10 cellular contexts compared by ENCODE assay signal in the genomic region with DNA sequence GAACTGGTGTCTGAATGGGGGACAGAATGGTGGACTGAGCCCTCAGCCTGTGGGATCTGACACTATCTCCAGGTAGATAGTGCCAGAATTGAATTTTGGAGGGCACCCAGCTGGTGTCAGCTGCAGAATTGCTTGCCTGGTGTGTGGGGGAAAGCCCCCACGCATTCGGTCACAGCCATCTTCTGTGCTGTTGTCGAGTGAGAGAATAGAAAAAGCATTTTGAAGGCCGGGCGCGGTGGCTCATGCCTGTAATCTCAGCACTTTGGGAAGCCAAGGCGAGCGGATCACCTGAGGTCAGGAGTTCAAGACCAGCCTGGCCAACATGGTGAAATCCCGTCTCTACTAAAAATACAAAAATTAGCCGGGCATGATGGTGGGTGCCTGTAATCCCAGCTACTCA. TPM values are rescaled to one million over a fixed set of nuclear protein-coding genes. Genes with fewer than 3 reads are reported as not detected.
A peak's percentile ranks its signal among the peaks of the same experiment; 100 is the strongest.
DNase-seq lines count a peak whose midpoint lies in the region; ATAC-seq and TF ChIP-seq lines count a peak whose summit lies in the region.
"Not testable (repeated sequence)": the region's sequence is repeated elsewhere in the genome, so short reads cannot be mapped to it uniquely, and the experiment has no call there.
"Had no signal": no experiment of that assay in that cellular context is flagged by ENCODE, and none has a peak within 500 bp of the region (broad histone marks: within the 10 kb centered on the region; RNA-seq: fewer than 3 reads in every experiment).

No MANE protein-coding gene starts in this region.

- POLR2A ChIA-PET in activated CD8-positive, alpha-beta T cell treated with anti-CD3 and anti-CD28 coated beads, Interleukin-2, amount 10 ng/mL, durations not matched to agents 7 days and 5 days (lab: Charles Lee): interaction anchor here (11.6 kb wide), 1 partner anchor 46 kb away, joined by 139 read pairs; the partner anchor contains the start of gene PAIP2
- POLR2A ChIA-PET in activated naive CD8-positive, alpha-beta T cell treated with anti-CD3 and anti-CD28 coated beads, Interleukin-2, amount 10 ng/mL, durations not matched to agents 7 days and 5 days (lab: Charles Lee): interaction anchor here (2.2 to 9.1 kb wide), 2 partner anchors 46 to 93 kb away, joined by 9 to 105 read pairs; partner anchors contain the start of genes MATR3 and PAIP2
- POLR2A ChIA-PET in naive thymus-derived CD8-positive, alpha-beta T cell (lab: Charles Lee): interaction anchor here (2.0 kb wide), 1 partner anchor 45 kb away, joined by 6 read pairs; the partner anchor contains the start of gene PAIP2

- H3K4me1 ChIP-seq in DND-41 (ENCODE audit: insufficient read depth, low read length): peaks cover 85% of the 10 kb centered on the region
- peaks cover 74% of the 10 kb centered on the region for H3K4me1 ChIP-seq in Loucy (ENCODE audit: insufficient read depth, low read length, poor library complexity, severe bottlenecking)

- peaks cover 66% of the 10 kb centered on the region for H3K79me2 ChIP-seq in DND-41 (ENCODE audit: insufficient read depth, low read length)
- H3K79me2 ChIP-seq in Loucy (ENCODE audit: insufficient read depth, low read length): peaks cover 77% of the 10 kb centered on the region

- peak overlapping the region; percentile 87 for H3K9ac ChIP-seq in DND-41 (ENCODE audit: low read depth, low read length)
- peak overlapping the region; percentile 99 for H3K9ac ChIP-seq in Loucy (ENCODE audit: low read depth, low read length, poor library complexity, severe bottlenecking)

- not testable (repeated sequence) for ATAC-seq in DND-41 (ENCODE audit: insufficient read depth, low read depth); activated CD8-positive, alpha-beta T cell treated with anti-CD3 and anti-CD28 coated beads, Interleukin-2, amount 10 ng/mL, durations not matched to agents 7 days and 5 days; activated naive CD8-positive, alpha-beta T cell treated with anti-CD3 and anti-CD28 coated beads, Interleukin-2, amount 10 ng/mL, durations not matched to agents 7 days and 5 days (ENCODE audit: low read depth); naive thymus-derived CD8-positive, alpha-beta T cell; stimulated activated effector memory CD8-positive, alpha-beta T cell treated with anti-CD3 and anti-CD28 coated beads, Interleukin-12 subunit alpha, Interleukin-12 subunit beta, amount 100 ng/mL, for 72 hours

- H3K9me2 ChIP-seq in Loucy (replicated peaks; ENCODE audit: low read depth, low read length): not testable (repeated sequence)

- H3K9me3 ChIP-seq in DND-41 (ENCODE audit: insufficient read depth, low read length, severe bottlenecking); Loucy (ENCODE audit: insufficient read depth, low read depth, low read length): not testable (repeated sequence)

- DNase-seq in DND-41; activated CD8-positive, alpha-beta T cell treated with anti-CD3 and anti-CD28 coated beads, Interleukin-2, amount 10 ng/mL, durations not matched to agents 7 days and 5 days; naive thymus-derived CD8-positive, alpha-beta T cell; stimulated activated effector memory CD8-positive, alpha-beta T cell treated with anti-CD3 and anti-CD28 coated beads, Interleukin-12 subunit alpha, Interleukin-12 subunit beta, amount 100 ng/mL, for 72 hours (ENCODE audit: low spot score in 2 of 2): not testable (repeated sequence)
- DNase-seq in activated naive CD8-positive, alpha-beta T cell treated with anti-CD3 and anti-CD28 coated beads, Interleukin-2, amount 10 ng/mL, durations not matched to agents 7 days and 5 days: peak; percentile 15

- H3K4me1 Mint-ChIP-seq in T-helper 1 cell treated with Interleukin-12 subunit alpha and Interleukin-12 subunit beta and Interleukin-4 antibody, amounts not matched to agents 30 μg/mL and 1 μg/mL, for 36 hours (ENCODE audit: low read depth): peaks cover 60% of the 10 kb centered on the region
- peaks cover 81% of the 10 kb centered on the region for H3K4me1 Mint-ChIP-seq in activated CD8-positive, alpha-beta T cell treated with anti-CD3 and anti-CD28 coated beads, Interleukin-2, amount 10 ng/mL, durations not matched to agents 7 days and 5 days (ENCODE audit: low read depth)
- H3K4me1 Mint-ChIP-seq in activated naive CD8-positive, alpha-beta T cell treated with anti-CD3 and anti-CD28 coated beads, Interleukin-2, amount 10 ng/mL, durations not matched to agents 7 days and 5 days: peaks cover 69% of the 10 kb centered on the region
- peaks cover 28 to 80% (median 63%) of the 10 kb centered on the region in 4 donors for H3K4me1 Mint-ChIP-seq in naive thymus-derived CD8-positive, alpha-beta T cell
- peaks cover 71% of the 10 kb centered on the region for H3K4me1 Mint-ChIP-seq in stimulated activated effector memory CD8-positive, alpha-beta T cell treated with anti-CD3 and anti-CD28 coated beads, Interleukin-12 subunit alpha, Interleukin-12 subunit beta, amount 100 ng/mL, for 72 hours

- H4K20me1 ChIP-seq in DND-41 (ENCODE audit: insufficient read depth, low read length) (peaks cover 24% of the 10 kb centered on the region), Loucy (ENCODE audit: insufficient read depth, low read length, poor library complexity, severe bottlenecking) (peaks cover 45% of the 10 kb centered on the region)

- peaks cover 31% of the 10 kb centered on the region for H3K36me3 ChIP-seq in DND-41 (ENCODE audit: insufficient read depth, low read length)
- H3K36me3 ChIP-seq in Loucy (ENCODE audit: insufficient read depth, low read length): not testable (repeated sequence)

- H3K4me2 ChIP-seq in DND-41 (ENCODE audit: insufficient read depth, low read length) (peak overlapping the region; percentile 96), Loucy (ENCODE audit: low read depth, low read length, poor library complexity, severe bottlenecking) (peak overlapping the region; percentile 87)

- H3K4me3 ChIP-seq in DND-41 (ENCODE audit: low read depth in 1 of 2, low read length in 2 of 2) (peak overlapping the region in 1 of 2 experiments; percentile 65; a peak in 2 of 4 replicates), Loucy (ENCODE audit: low read length, poor library complexity, severe bottlenecking) (peak overlapping the region; percentile 96)

- peak overlapping the region; percentile 96 for H3K27ac ChIP-seq in 22Rv1
- H3K27ac ChIP-seq in DND-41 (ENCODE audit: low read length): peak overlapping the region; percentile 99

- H3K36me3 Mint-ChIP-seq in T-helper 1 cell treated with Interleukin-12 subunit alpha and Interleukin-12 subunit beta and Interleukin-4 antibody, amounts not matched to agents 30 μg/mL and 1 μg/mL, for 36 hours (ENCODE audit: low read depth): peaks cover 14% of the 10 kb centered on the region
- peaks cover 12% of the 10 kb centered on the region for H3K36me3 Mint-ChIP-seq in activated CD8-positive, alpha-beta T cell treated with anti-CD3 and anti-CD28 coated beads, Interleukin-2, amount 10 ng/mL, durations not matched to agents 7 days and 5 days (ENCODE audit: low read depth)
- H3K36me3 Mint-ChIP-seq in activated naive CD8-positive, alpha-beta T cell treated with anti-CD3 and anti-CD28 coated beads, Interleukin-2, amount 10 ng/mL, durations not matched to agents 7 days and 5 days; naive thymus-derived CD8-positive, alpha-beta T cell: not testable (repeated sequence)
- H3K36me3 Mint-ChIP-seq in stimulated activated effector memory CD8-positive, alpha-beta T cell treated with anti-CD3 and anti-CD28 coated beads, Interleukin-12 subunit alpha, Interleukin-12 subunit beta, amount 100 ng/mL, for 72 hours: peaks cover 25% of the 10 kb centered on the region

- TF ChIP-seq CTCF in 22Rv1 (IDR thresholded peaks at IDR 0.05); DND-41 (IDR thresholded peaks at IDR 0.05; ENCODE audit: borderline replicate concordance, extremely low read depth, low read length, poor library complexity, severe bottlenecking); Loucy (conservative IDR thresholded peaks at IDR 0.05; ENCODE audit: low read length): not testable (repeated sequence)

- H2AFZ ChIP-seq in DND-41 (ENCODE audit: low read depth, low read length); Loucy (ENCODE audit: low read length): not testable (repeated sequence)

- not testable (repeated sequence) for H3K27me3 ChIP-seq in DND-41 (ENCODE audit: insufficient read depth, low read length, poor library complexity); Loucy (ENCODE audit: insufficient read depth, low read length, poor library complexity, severe bottlenecking)

- not testable (repeated sequence) for H3F3A ChIP-seq in Loucy (ENCODE audit: low read depth)

- not testable (repeated sequence) for H3K27me3 Mint-ChIP-seq in T-helper 1 cell treated with Interleukin-12 subunit alpha and Interleukin-12 subunit beta and Interleukin-4 antibody, amounts not matched to agents 30 μg/mL and 1 μg/mL, for 36 hours (ENCODE audit: low read depth); activated CD8-positive, alpha-beta T cell treated with anti-CD3 and anti-CD28 coated beads, Interleukin-2, amount 10 ng/mL, durations not matched to agents 7 days and 5 days (ENCODE audit: low read depth); activated naive CD8-positive, alpha-beta T cell treated with anti-CD3 and anti-CD28 coated beads, Interleukin-2, amount 10 ng/mL, durations not matched to agents 7 days and 5 days; naive thymus-derived CD8-positive, alpha-beta T cell

- not testable (repeated sequence) for H3K9me3 Mint-ChIP-seq in T-helper 1 cell treated with Interleukin-12 subunit alpha and Interleukin-12 subunit beta and Interleukin-4 antibody, amounts not matched to agents 30 μg/mL and 1 μg/mL, for 36 hours; activated CD8-positive, alpha-beta T cell treated with anti-CD3 and anti-CD28 coated beads, Interleukin-2, amount 10 ng/mL, durations not matched to agents 7 days and 5 days (ENCODE audit: insufficient read depth); activated naive CD8-positive, alpha-beta T cell treated with anti-CD3 and anti-CD28 coated beads, Interleukin-2, amount 10 ng/mL, durations not matched to agents 7 days and 5 days; naive thymus-derived CD8-positive, alpha-beta T cell; stimulated activated effector memory CD8-positive, alpha-beta T cell treated with anti-CD3 and anti-CD28 coated beads, Interleukin-12 subunit alpha, Interleukin-12 subunit beta, amount 100 ng/mL, for 72 hours

- CTCF ChIA-PET in activated CD8-positive, alpha-beta T cell treated with anti-CD3 and anti-CD28 coated beads, Interleukin-2, amount 10 ng/mL, durations not matched to agents 7 days and 5 days (lab: Charles Lee): interaction anchor here (0.7 to 2.5 kb wide), 4 partner anchors 15 to 98 kb away, joined by 3 to 11 read pairs (median 4); partner anchors contain the start of genes PAIP2 and SPATA24

- H3K27ac Mint-ChIP-seq in T-helper 1 cell treated with Interleukin-12 subunit alpha and Interleukin-12 subunit beta and Interleukin-4 antibody, amounts not matched to agents 30 μg/mL and 1 μg/mL, for 36 hours: peak overlapping the region; percentile 98
- peak overlapping the region; percentile 80 for H3K27ac Mint-ChIP-seq in activated CD8-positive, alpha-beta T cell treated with anti-CD3 and anti-CD28 coated beads, Interleukin-2, amount 10 ng/mL, durations not matched to agents 7 days and 5 days
- H3K27ac Mint-ChIP-seq in activated naive CD8-positive, alpha-beta T cell treated with anti-CD3 and anti-CD28 coated beads, Interleukin-2, amount 10 ng/mL, durations not matched to agents 7 days and 5 days: peak overlapping the region; percentile 69
- H3K27ac Mint-ChIP-seq in naive thymus-derived CD8-positive, alpha-beta T cell: peak overlapping the region in 9 of 10 donors; percentile 27 to 96 (median 70)
- H3K27ac Mint-ChIP-seq in stimulated activated effector memory CD8-positive, alpha-beta T cell treated with anti-CD3 and anti-CD28 coated beads, Interleukin-12 subunit alpha, Interleukin-12 subunit beta, amount 100 ng/mL, for 72 hours: peak overlapping the region; percentile 97

- not testable (repeated sequence) for H3K4me3 Mint-ChIP-seq in T-helper 1 cell treated with Interleukin-12 subunit alpha and Interleukin-12 subunit beta and Interleukin-4 antibody, amounts not matched to agents 30 μg/mL and 1 μg/mL, for 36 hours; activated CD8-positive, alpha-beta T cell treated with anti-CD3 and anti-CD28 coated beads, Interleukin-2, amount 10 ng/mL, durations not matched to agents 7 days and 5 days; activated naive CD8-positive, alpha-beta T cell treated with anti-CD3 and anti-CD28 coated beads, Interleukin-2, amount 10 ng/mL, durations not matched to agents 7 days and 5 days; stimulated activated effector memory CD8-positive, alpha-beta T cell treated with anti-CD3 and anti-CD28 coated beads, Interleukin-12 subunit alpha, Interleukin-12 subunit beta, amount 100 ng/mL, for 72 hours
- H3K4me3 Mint-ChIP-seq in naive thymus-derived CD8-positive, alpha-beta T cell: peak overlapping the region in 1 of 10 donors; percentile 8

RNA-seq across cellular contexts. Expression of gene MZB1, which starts 2.8 kb away (rescaled TPM):
- 10 to 100 TPM; 19.0 to 19.9 TPM for total RNA-seq in activated CD8-positive, alpha-beta T cell treated with anti-CD3 and anti-CD28 coated beads, Interleukin-2, amount 10 ng/mL, durations not matched to agents 7 days and 5 days
- total RNA-seq in activated naive CD8-positive, alpha-beta T cell treated with anti-CD3 and anti-CD28 coated beads, Interleukin-2, amount 10 ng/mL, durations not matched to agents 7 days and 5 days: 10 to 100 TPM; 21.8 to 22.6 TPM
- 1 to 10 TPM; 2.2 to 2.5 TPM for total RNA-seq in naive thymus-derived CD8-positive, alpha-beta T cell
- under 1 TPM in 2 of 3 donors, not detected in 1; 0.37 to 0.84 TPM for polyA plus RNA-seq in naive thymus-derived CD8-positive, alpha-beta T cell
- polyA plus RNA-seq: AG04450 had no signal

RNA-seq across cellular contexts. Expression of gene SLC23A1, which starts 3.9 kb away (rescaled TPM):
- total RNA-seq in activated CD8-positive, alpha-beta T cell treated with anti-CD3 and anti-CD28 coated beads, Interleukin-2, amount 10 ng/mL, durations not matched to agents 7 days and 5 days: 1 to 10 TPM; 1.2 to 1.5 TPM
- 1 to 10 TPM; 1.3 to 1.8 TPM for total RNA-seq in activated naive CD8-positive, alpha-beta T cell treated with anti-CD3 and anti-CD28 coated beads, Interleukin-2, amount 10 ng/mL, durations not matched to agents 7 days and 5 days
- total RNA-seq in naive thymus-derived CD8-positive, alpha-beta T cell: under 1 TPM in 1 of 2 experiments, not detected in 1; 0.34 TPM
- polyA plus RNA-seq in naive thymus-derived CD8-positive, alpha-beta T cell: under 1 TPM in 1 of 3 donors, not detected in 2; 0.15 TPM
- total RNA-seq: NCI-H460 had no signal
- polyA plus RNA-seq: AG04450 had no signal

RNA-seq across cellular contexts. Expression of gene PROB1, which starts 7.9 kb away (rescaled TPM):
- total RNA-seq in activated CD8-positive, alpha-beta T cell treated with anti-CD3 and anti-CD28 coated beads, Interleukin-2, amount 10 ng/mL, durations not matched to agents 7 days and 5 days: 1 to 10 TPM; 5.2 to 6.2 TPM
- 1 to 10 TPM; 4.1 to 4.3 TPM for total RNA-seq in activated naive CD8-positive, alpha-beta T cell treated with anti-CD3 and anti-CD28 coated beads, Interleukin-2, amount 10 ng/mL, durations not matched to agents 7 days and 5 days
- total RNA-seq in naive thymus-derived CD8-positive, alpha-beta T cell: under 1 TPM; 0.75 to 0.88 TPM
- under 1 TPM; 0.03 to 0.32 (median 0.11) TPM for polyA plus RNA-seq in naive thymus-derived CD8-positive, alpha-beta T cell

RNA-seq across cellular contexts. Expression of gene SPATA24, which starts 16.9 kb away (rescaled TPM):
- 1 to 10 TPM; 3.8 to 4.0 TPM for total RNA-seq in activated CD8-positive, alpha-beta T cell treated with anti-CD3 and anti-CD28 coated beads, Interleukin-2, amount 10 ng/mL, durations not matched to agents 7 days and 5 days
- 1 to 10 TPM; 6.3 to 6.4 TPM for total RNA-seq in activated naive CD8-positive, alpha-beta T cell treated with anti-CD3 and anti-CD28 coated beads, Interleukin-2, amount 10 ng/mL, durations not matched to agents 7 days and 5 days
- total RNA-seq in naive thymus-derived CD8-positive, alpha-beta T cell: 1 to 10 TPM; 4.4 to 4.6 TPM
- 1 to 10 TPM; 2.9 to 8.7 (median 4.3) TPM for polyA plus RNA-seq in naive thymus-derived CD8-positive, alpha-beta T cell

RNA-seq across cellular contexts. Expression of gene PAIP2, which starts 45.3 kb away (rescaled TPM):
- 10 to 100 TPM; 90.7 to 93.5 TPM for total RNA-seq in activated CD8-positive, alpha-beta T cell treated with anti-CD3 and anti-CD28 coated beads, Interleukin-2, amount 10 ng/mL, durations not matched to agents 7 days and 5 days
- 100 to 1,000 TPM; 108 to 118 TPM for total RNA-seq in activated naive CD8-positive, alpha-beta T cell treated with anti-CD3 and anti-CD28 coated beads, Interleukin-2, amount 10 ng/mL, durations not matched to agents 7 days and 5 days
- 100 to 1,000 TPM; 129 to 150 TPM for total RNA-seq in naive thymus-derived CD8-positive, alpha-beta T cell
- 100 to 1,000 TPM; 359 to 455 (median 406) TPM for polyA plus RNA-seq in naive thymus-derived CD8-positive, alpha-beta T cell

Comparison
In these comparisons a context has a peak if more than half of its experiments do, and no peak if none do; other contexts are left out.
1. RNA of gene MZB1, which starts 2.8 kb away (total RNA-seq): 21.8 to 22.6 TPM in activated naive CD8-positive, alpha-beta T cell treated with anti-CD3 and anti-CD28 coated beads, Interleukin-2, amount 10 ng/mL, durations not matched to agents 7 days and 5 days and 19.0 to 19.9 TPM in activated CD8-positive, alpha-beta T cell treated with anti-CD3 and anti-CD28 coated beads, Interleukin-2, amount 10 ng/mL, durations not matched to agents 7 days and 5 days; 2.2 to 2.5 TPM in naive thymus-derived CD8-positive, alpha-beta T cell; every median in the first group is over 4 times any median in the second.
2. Peak in every context shown above with its lines, with median percentiles within 50 percentile points of each other: H3K27ac Mint-ChIP-seq.